8 cellular contexts compared by ENCODE assay signal in genomic region chr2:241148239-241148638, GRCh38. TPM values are rescaled to one million over a fixed set of nuclear protein-coding genes. Genes with fewer than 3 reads are reported as not detected.
DNase-seq lines count a peak whose midpoint lies in the region; ATAC-seq, FAIRE-seq and TF ChIP-seq lines count a peak whose summit lies in the region.

No MANE protein-coding gene starts in this region.

- no peak for TF ChIP-seq EP300 in sigmoid colon (IDR thresholded peaks at IDR 0.05)

- no peak for ATAC-seq in WTC11
- no peak for ATAC-seq in HG02981 (IDR thresholded peaks at IDR 0.05; ENCODE audit: unreplicated experiment)

- peak overlapping the region; percentile 85 for H3K4me2 ChIP-seq in keratinocyte (ENCODE audit: control insufficient read depth, extremely low read depth, insufficient read depth, low read depth, low read length)

- peaks cover 27% of the 10 kb centered on the region for H3K4me1 Mint-ChIP-seq in WTC11

- peak overlapping the region; percentile 93 for H3K4me3 Mint-ChIP-seq in WTC11

- WGBS in sigmoid colon, 2 donors, result 79 to 86% methylated on average over 4 of the region's 4 CpGs

- CTCF ChIA-PET in WTC11 (lab: Charles Lee), result interaction anchor here (1.5 to 3.3 kb wide), 3 partner anchors 70 to 297 kb away, joined by 3 to 21 read pairs (median 5); no protein-coding TSS in a partner anchor

- intact Hi-C loops in sigmoid colon (cut with DNase I), result loop anchor here (2.0 kb wide), 2 partner anchors 71 to 209 kb away; partner anchors contain the start of gene FARP2

- TF ChIP-seq POLR2A in GM12892 (IDR thresholded peaks at IDR 0.05; ENCODE audit: low read depth, low read length), result no peak
- TF ChIP-seq POLR2A in sigmoid colon (IDR thresholded peaks at IDR 0.05), result no peak

- H3K4me1 ChIP-seq in ACC112 (ENCODE audit: control insufficient read depth, insufficient read depth, low read length, unreplicated experiment), result peaks cover 19% of the 10 kb centered on the region
- H3K4me1 ChIP-seq in keratinocyte (ENCODE audit: control insufficient read depth, extremely low read depth, insufficient read depth, low read length), result peaks cover 16% of the 10 kb centered on the region
- peaks cover 0 to 30% (median 15%) of the 10 kb centered on the region in 4 donors for H3K4me1 ChIP-seq in sigmoid colon

- FAIRE-seq in GM12892 (lab: Jason Lieb, UNC) (peak; percentile 84), keratinocyte (lab: Jason Lieb, UNC) (no peak)

- no peak for TF ChIP-seq CTCF in WTC11 (IDR thresholded peaks at IDR 0.05)
- no peak for TF ChIP-seq CTCF in keratinocyte (optimal IDR thresholded peaks at IDR 0.05 in 1 of 3, IDR thresholded peaks at IDR 0.05 in 1 of 3, conservative IDR thresholded peaks at IDR 0.05 in 1 of 3; ENCODE audit: extremely low read depth in 1 of 3, insufficient read depth in 2 of 3, low read length in 3 of 3)
- no peak for TF ChIP-seq CTCF in sigmoid colon (IDR thresholded peaks at IDR 0.05)

- H4K20me1 ChIP-seq in keratinocyte (ENCODE audit: control insufficient read depth, extremely low read depth, insufficient read depth, low read length), result no peaks in the 10 kb centered on the region

- no peak overlapping the region for H3K27ac ChIP-seq in ACC112 (ENCODE audit: low read depth, low read length)
- H3K27ac ChIP-seq in keratinocyte (ENCODE audit: control insufficient read depth, insufficient read depth, low read length), result no peak overlapping the region
- no peak overlapping the region for H3K27ac ChIP-seq in sigmoid colon

- no peaks in the 10 kb centered on the region for H3K9me1 ChIP-seq in keratinocyte (ENCODE audit: control insufficient read depth, extremely low read depth, insufficient read depth, low read length)

- H3K27me3 Mint-ChIP-seq in WTC11 (ENCODE audit: low read depth), result no peaks in the 10 kb centered on the region

- no peak for DNase-seq in GM12892 (ENCODE audit: insufficient read length)
- no peak for DNase-seq in WTC11 (ENCODE audit: low spot score)
- no peak for DNase-seq in keratinocyte (ENCODE audit: low read depth, low spot score)
- no peak for DNase-seq in OCI-M2 (lab: John Stamatoyannopoulos, UW; ENCODE audit: unreplicated experiment)
- DNase-seq in epidermal melanocyte (ENCODE audit: insufficient read length, low spot score), result no peak
- DNase-seq in sigmoid colon, result no peak

- POLR2A ChIA-PET in WTC11 (lab: Charles Lee), result interaction anchor here (1.5 kb wide), 1 partner anchor 46 kb away, joined by 3 read pairs; the partner anchor contains the start of gene MTERF4

- H3K9ac ChIP-seq in keratinocyte (ENCODE audit: control insufficient read depth, extremely low read depth, insufficient read depth, low read length), result peak overlapping the region; percentile 84

- H3K9me3 Mint-ChIP-seq in WTC11, result no peaks in the 10 kb centered on the region

- no peaks in the 10 kb centered on the region for H3K36me3 ChIP-seq in ACC112 (ENCODE audit: insufficient read depth, low read length)
- peaks cover 0 to 4% of the 10 kb centered on the region in 2 experiments for H3K36me3 ChIP-seq in keratinocyte (ENCODE audit: control insufficient read depth in 2 of 2, extremely low read depth in 1 of 2, insufficient read depth in 2 of 2, low read length in 2 of 2)
- H3K36me3 ChIP-seq in sigmoid colon, result no peaks in the 10 kb centered on the region

- H2AFZ ChIP-seq in ACC112 (ENCODE audit: low read length, unreplicated experiment) (peak overlapping the region; percentile 82), keratinocyte (ENCODE audit: control insufficient read depth, low read length) (peak overlapping the region; percentile 75)

- H3K79me2 ChIP-seq in ACC112 (ENCODE audit: control insufficient read depth, insufficient read depth, low read length, unreplicated experiment) (peaks cover 16% of the 10 kb centered on the region), keratinocyte (ENCODE audit: control insufficient read depth, insufficient read depth, low read length) (peaks cover 18% of the 10 kb centered on the region)

- H3K9me3 ChIP-seq in keratinocyte (ENCODE audit: control insufficient read depth, low read depth, low read length), result no peaks in the 10 kb centered on the region
- no peaks in the 10 kb centered on the region for H3K9me3 ChIP-seq in sigmoid colon

- no peaks in the 10 kb centered on the region; the same call in 1 of the 2 replicates for H3K36me3 Mint-ChIP-seq in WTC11

- H3K4me3 ChIP-seq in ACC112 (ENCODE audit: low read depth, low read length) (peak overlapping the region; percentile 87), keratinocyte (ENCODE audit: control insufficient read depth in 2 of 3, extremely low read depth in 1 of 3, insufficient read depth in 2 of 3, low read depth in 1 of 3, low read length in 3 of 3) (peak overlapping the region in 2 of 3 experiments; percentile 78 to 88), sigmoid colon (no peak overlapping the region)

- no peak overlapping the region for H3K27ac Mint-ChIP-seq in WTC11

- H3K27me3 ChIP-seq in ACC112 (ENCODE audit: insufficient read depth, low read length) (no peaks in the 10 kb centered on the region), keratinocyte (ENCODE audit: control insufficient read depth, extremely low read depth, insufficient read depth, low read length) (no peaks in the 10 kb centered on the region), sigmoid colon (no peaks in the 10 kb centered on the region)

- dilution Hi-C loops in keratinocyte (cut with MboI; ENCODE audit: extremely low pct_ligation_motif_present, low sequenced_read_pairs), result no loop called here

TF ChIP-seq in WTC11, 78 proteins besides CTCF, POLR2A, EP300 and RAD21:
- TF ChIP-seq ZNF671 (CRISPR knock-in tag; IDR thresholded peaks at IDR 0.05), result no peak
- TF ChIP-seq NR3C1 (CRISPR knock-in tag; conservative IDR thresholded peaks at IDR 0.05; ENCODE audit: low read depth), result no peak
- TF ChIP-seq EMX1 (CRISPR knock-in tag; IDR thresholded peaks at IDR 0.05), result no peak
- TF ChIP-seq ZNF396 (CRISPR knock-in tag; IDR thresholded peaks at IDR 0.05; ENCODE audit: borderline replicate concordance), result no peak
- no peak for TF ChIP-seq TEAD4 (CRISPR knock-in tag; IDR thresholded peaks at IDR 0.05)
TF ChIP-seq in WTC11: peak in this region for 0.

RNA-seq across cellular contexts. Expression of gene PASK, which starts 1.0 kb away (rescaled TPM):
- polyA plus RNA-seq in GM12892 (2012; ENCODE audit: missing spikeins), result 91.5 TPM
- total RNA-seq in WTC11 (2021) (64.7 to 80.9 TPM (median 72.8 TPM) in 3 replicates), sigmoid colon (1 to 10 TPM; 2.8 to 7.7 (median 4.7) TPM)
- polyA plus RNA-seq in keratinocyte (3.0 to 4.3 TPM (median 3.7 TPM) in 3 replicates), sigmoid colon (10 to 100 TPM in 1 of 3 donors, 1 to 10 TPM in 2; 1.4 to 16.4 (median 1.8) TPM)
- polyA plus RNA-seq in keratinocyte (2011; ENCODE audit: low read depth), result 4.1 TPM
- polyA plus RNA-seq in keratinocyte (2011; cell fraction: cytosol; rRNA removed), result 0.73 and 1.2 TPM in 2 replicates
- polyA plus RNA-seq in keratinocyte (2011; cell fraction: nucleus; rRNA removed), result 11.8 and 12.7 TPM in 2 replicates
- polyA plus RNA-seq in keratinocyte (2012; ENCODE audit: low replicate concordance), result 3.0 and 3.1 TPM in 2 replicates
- 4.6 to 23.2 TPM (median 6.3 TPM) in 3 replicates for polyA minus RNA-seq in keratinocyte
- 2.9 TPM for polyA minus RNA-seq in keratinocyte (2011; cell fraction: cytosol; rRNA and poly(A)+ RNA removed)
- polyA minus RNA-seq in keratinocyte (2011; cell fraction: nucleus; rRNA and poly(A)+ RNA removed), result 6.1 and 6.2 TPM in 2 replicates

RNA-seq across cellular contexts. Expression of gene PPP1R7, which starts 2.0 kb away (rescaled TPM):
- 118 TPM for polyA plus RNA-seq in GM12892 (2012; ENCODE audit: missing spikeins)
- total RNA-seq in WTC11 (2021) (44.0 to 49.1 TPM (median 49.0 TPM) in 3 replicates), sigmoid colon (10 to 100 TPM; 41.3 to 63.5 (median 56.8) TPM)
- polyA plus RNA-seq in keratinocyte (53.4 to 88.2 TPM (median 84.9 TPM) in 3 replicates), sigmoid colon (10 to 100 TPM; 76.3 to 89.7 (median 78.7) TPM)
- polyA plus RNA-seq in keratinocyte (2011; ENCODE audit: low read depth), result 368 TPM
- 59.6 and 99.8 TPM in 2 replicates for polyA plus RNA-seq in keratinocyte (2011; cell fraction: cytosol; rRNA removed)
- polyA plus RNA-seq in keratinocyte (2011; cell fraction: nucleus; rRNA removed), result 43.0 and 61.8 TPM in 2 replicates
- 93.8 and 98.6 TPM in 2 replicates for polyA plus RNA-seq in keratinocyte (2012; ENCODE audit: low replicate concordance)
- 19.7 to 40.9 TPM (median 40.5 TPM) in 3 replicates for polyA minus RNA-seq in keratinocyte
- polyA minus RNA-seq in keratinocyte (2011; cell fraction: cytosol; rRNA and poly(A)+ RNA removed), result 80.0 TPM
- 20.7 and 33.9 TPM in 2 replicates for polyA minus RNA-seq in keratinocyte (2011; cell fraction: nucleus; rRNA and poly(A)+ RNA removed)

RNA-seq across cellular contexts. Expression of gene ANO7, which starts 40.2 kb away (rescaled TPM):
- 2.2 TPM for polyA plus RNA-seq in GM12892 (2012; ENCODE audit: missing spikeins)
- total RNA-seq in WTC11 (2021) (8.0 to 8.8 TPM (median 8.6 TPM) in 3 replicates), sigmoid colon (1 to 10 TPM in 1 of 4 donors, under 1 TPM in 1, not detected in 2; 0.41 to 1.7 TPM)
- polyA plus RNA-seq in keratinocyte (0.14 to 0.50 TPM (median 0.17 TPM) in 3 replicates), sigmoid colon (10 to 100 TPM in 1 of 3 donors, 1 to 10 TPM in 2; 3.9 to 39.2 (median 7.8) TPM)
- not detected for polyA plus RNA-seq in keratinocyte (2011; ENCODE audit: low read depth)
- polyA plus RNA-seq in keratinocyte (2011; cell fraction: cytosol; rRNA removed), result 0.44 and 0.62 TPM in 2 replicates
- 0.82 and 1.0 TPM in 2 replicates for polyA plus RNA-seq in keratinocyte (2011; cell fraction: nucleus; rRNA removed)
- 0.28 and 1.3 TPM in 2 replicates for polyA plus RNA-seq in keratinocyte (2012; ENCODE audit: low replicate concordance)
- polyA minus RNA-seq in keratinocyte, result 0.23 to 0.72 TPM (median 0.51 TPM) in 3 replicates
- polyA minus RNA-seq in keratinocyte (2011; cell fraction: cytosol; rRNA and poly(A)+ RNA removed), result 0.96 TPM
- polyA minus RNA-seq in keratinocyte (2011; cell fraction: nucleus; rRNA and poly(A)+ RNA removed), result 0.53 and 0.54 TPM in 2 replicates

RNA-seq across cellular contexts. Expression of gene MTERF4, which starts 46.2 kb away (rescaled TPM):
- 60.9 TPM for polyA plus RNA-seq in GM12892 (2012; ENCODE audit: missing spikeins)
- total RNA-seq in WTC11 (2021) (22.4 to 25.4 TPM (median 23.3 TPM) in 3 replicates), sigmoid colon (10 to 100 TPM; 18.9 to 47.9 (median 33.2) TPM)
- polyA plus RNA-seq in keratinocyte (25.8 to 29.9 TPM (median 28.5 TPM) in 3 replicates), sigmoid colon (10 to 100 TPM; 27.0 to 40.2 (median 29.1) TPM)
- 30.8 TPM for polyA plus RNA-seq in keratinocyte (2011; ENCODE audit: low read depth)
- 15.9 and 19.0 TPM in 2 replicates for polyA plus RNA-seq in keratinocyte (2011; cell fraction: cytosol; rRNA removed)
- polyA plus RNA-seq in keratinocyte (2011; cell fraction: nucleus; rRNA removed), result 51.1 and 63.6 TPM in 2 replicates
- polyA plus RNA-seq in keratinocyte (2012; ENCODE audit: low replicate concordance), result 18.8 and 19.4 TPM in 2 replicates
- 13.3 to 26.8 TPM (median 20.0 TPM) in 3 replicates for polyA minus RNA-seq in keratinocyte
- polyA minus RNA-seq in keratinocyte (2011; cell fraction: cytosol; rRNA and poly(A)+ RNA removed), result 6.9 TPM
- 12.1 and 22.8 TPM in 2 replicates for polyA minus RNA-seq in keratinocyte (2011; cell fraction: nucleus; rRNA and poly(A)+ RNA removed)

Comparison
In these comparisons a context has a peak if more than half of its experiments do, and no peak if none do; other contexts are left out.
1. H3K4me3 ChIP-seq: peak in ACC112 (single experiment) and keratinocyte (2 of 3); none in sigmoid colon (0 of 4).